ENCODE assay signal across 8 cellular contexts in genomic region chr4:107037188-107037587, GRCh38. TPM values are rescaled to one million over a fixed set of nuclear protein-coding genes. Genes with fewer than 3 reads are reported as not detected.
DNase-seq lines count a peak whose midpoint lies in the region; ATAC-seq, FAIRE-seq and TF ChIP-seq lines count a peak whose summit lies in the region.

No MANE protein-coding gene starts in this region.

- TF ChIP-seq CTCF in RWPE2 (IDR thresholded peaks at IDR 0.05; ENCODE audit: poor library complexity, severe bottlenecking) = peak; percentile 35

- H3K4me1 ChIP-seq in RWPE2 (ENCODE audit: insufficient read depth, poor library complexity, severe bottlenecking) (no peaks in the 10 kb centered on the region), Karpas-422 (ENCODE audit: low read length) (no peaks in the 10 kb centered on the region)

- H4K20me1 ChIP-seq in Karpas-422 (ENCODE audit: insufficient read depth, low read depth, low read length) = no peaks in the 10 kb centered on the region

- H2AFZ ChIP-seq in Karpas-422 (ENCODE audit: low read length) = no peak overlapping the region

- H3K79me2 ChIP-seq in Karpas-422 (ENCODE audit: low read length) = no peaks in the 10 kb centered on the region

- H3K27ac ChIP-seq in RWPE2 (ENCODE audit: poor library complexity, severe bottlenecking) (no peak overlapping the region), Karpas-422 (ENCODE audit: low read length) (no peak overlapping the region)

- no peaks in the 10 kb centered on the region for H3K9me2 ChIP-seq in Karpas-422 (replicated peaks; ENCODE audit: insufficient read depth, low read length)

- peak; percentile 31 to 32 for DNase-seq in activated T-cell treated with anti-CD3 and anti-CD28 coated beads, Interleukin-2, amount 50 U/mL, for 48 hours
- DNase-seq in activated T-cell treated with anti-CD3 and anti-CD28 coated beads for 4 hours = no peak
- no peak for DNase-seq in RWPE2 (ENCODE audit: low spot score)
- peak; percentile 42 for DNase-seq in globus pallidus (ENCODE audit: low spot score)
- DNase-seq in posterior vena cava (ENCODE audit: low spot score) = peak; percentile 80
- no peak for DNase-seq in Karpas-422
- DNase-seq in H54 (ENCODE audit: insufficient read length, low spot score) = no peak

- H3K4me2 ChIP-seq in Karpas-422 (ENCODE audit: low read depth, low read length, poor library complexity, severe bottlenecking) = no peak overlapping the region

- H3K9ac ChIP-seq in Karpas-422 (ENCODE audit: low read length) = no peak overlapping the region

- no peak for TF ChIP-seq POLR2A in H54 (IDR thresholded peaks at IDR 0.05; ENCODE audit: low read depth, low read length)

- no peak for FAIRE-seq in H54 (lab: Jason Lieb, UNC)

- H3K36me3 ChIP-seq in RWPE2 (ENCODE audit: low read depth) (no peaks in the 10 kb centered on the region), Karpas-422 (ENCODE audit: insufficient read depth, low read length) (no peaks in the 10 kb centered on the region)

- H3K9me3 ChIP-seq in RWPE2 (ENCODE audit: severe bottlenecking) (no peaks in the 10 kb centered on the region), Karpas-422 (ENCODE audit: low read length) (no peaks in the 10 kb centered on the region)

- no peak overlapping the region for H3K4me3 ChIP-seq in RWPE2 (ENCODE audit: severe bottlenecking)
- H3K4me3 ChIP-seq in Karpas-422 (ENCODE audit: low read length) = no peak overlapping the region

- peaks cover 71% of the 10 kb centered on the region for H3K27me3 ChIP-seq in RWPE2 (ENCODE audit: insufficient read depth, poor library complexity, severe bottlenecking)
- H3K27me3 ChIP-seq in Karpas-422 (ENCODE audit: low read length) = no peaks in the 10 kb centered on the region

- ATAC-seq in RWPE2 (ENCODE audit: low read depth) (no peak), GM18511 (IDR thresholded peaks at IDR 0.05; ENCODE audit: unreplicated experiment) (no peak)

- intact Hi-C loops in posterior vena cava (cut with DNase I) = loop anchor here in 1 of 2 donors (10.0 kb wide), 1 partner anchor 138 kb away; no protein-coding TSS in a partner anchor

RNA-seq across cellular contexts. Expression of gene DKK2, which starts 1.1 kb away (rescaled TPM):
- total RNA-seq in posterior vena cava = 1 to 10 TPM; 1.1 to 1.4 TPM
- not detected in 2 replicates for total RNA-seq in Karpas-422 (2014; rRNA removed; shearing (Covaris generic); ENCODE audit: low replicate concordance)

Comparison
In these comparisons a context has a peak if more than half of its experiments do, and no peak if none do; other contexts are left out.
1. DNase-seq: peak in activated T-cell treated with anti-CD3 and anti-CD28 coated beads, Interleukin-2, amount 50 U/mL, for 48 hours (2 of 2), globus pallidus (single experiment) and posterior vena cava (single experiment); none in activated T-cell treated with anti-CD3 and anti-CD28 coated beads for 4 hours (single experiment), RWPE2 (single experiment), Karpas-422 (single experiment) and H54 (single experiment).